Comparison of ENCODE assay signal across 18 cellular contexts in genomic region chr6:3811191-3811590, GRCh38. TPM values are rescaled to one million over a fixed set of nuclear protein-coding genes. Genes with fewer than 3 reads are reported as not detected.
DNase-seq lines count a peak whose midpoint lies in the region; ATAC-seq and TF ChIP-seq lines count a peak whose summit lies in the region.
"Had no signal": no experiment of that assay in that cellular context is flagged by ENCODE, and none has a peak within 500 bp of the region (broad histone marks: within the 10 kb centered on the region; RNA-seq: fewer than 3 reads in every experiment).

No MANE protein-coding gene starts in this region.

- no peak overlapping the region for H3K9ac ChIP-seq in Karpas-422 (ENCODE audit: low read length)

- intact Hi-C loops in Panc1 (cut with micrococcal nuclease; ENCODE audit: unreplicated experiment) (no loop called here), right cardiac atrium (cut with DNase I) (no loop called here)

- in situ Hi-C loops in Panc1 (cut with HindIII; ENCODE audit: low pct_unique_long_range_greater_than_20kb, low sequenced_read_pairs), result loop anchor here (25.0 kb wide), 1 partner anchor 176 kb away; no protein-coding TSS in a partner anchor

- CTCF ChIA-PET in Panc1 (lab: Charles Lee), result no interaction called here
- CTCF ChIA-PET in GM10248 (lab: Yijun Ruan, JAX), result interaction anchor here (1.0 to 1.9 kb wide), 4 partner anchors 15 to 68 kb away, joined by 3 to 4 read pairs (median 4); no protein-coding TSS in a partner anchor

- DNase-seq in Panc1 (ENCODE audit: low read depth, low spot score) (no peak), dermis blood vessel endothelial cell (peak; percentile 26), osteocyte (ENCODE audit: extremely low spot score, unreplicated experiment) (no peak), GM10248 (ENCODE audit: extremely low spot score) (no peak), HPDE6-E6E7 (ENCODE audit: extremely low spot score) (no peak), Karpas-422 (no peak), right cardiac atrium (no peak)
- DNase-seq: CD8-positive, alpha-beta T cell; DMS79 treated with DMSO at 0.1 percent for 48 hours; NCI-H1417 treated with DMSO at 0.1 percent for 48 hours; NCI-H1930; NCI-H2171; NCI-H446; NK-92 treated with Interleukin-12 subunit alpha and Interleukin-12 subunit beta, amount 100 ng/mL, for 24 hours; OCI-M1 had no signal

- POLR2A ChIA-PET in Panc1 (lab: Charles Lee) (no interaction called here), GM10248 (lab: Yijun Ruan, JAX) (no interaction called here)

- H3K36me3 ChIP-seq in Panc1 (ENCODE audit: control insufficient read depth, insufficient read depth, low read length), result no peaks in the 10 kb centered on the region
- no peaks in the 10 kb centered on the region for H3K36me3 ChIP-seq in Karpas-422 (ENCODE audit: insufficient read depth, low read length)

- H3K27me3 Mint-ChIP-seq in osteocyte (ENCODE audit: unreplicated experiment), result no peaks in the 10 kb centered on the region

- H3K4me3 ChIP-seq in Panc1 (ENCODE audit: low read depth in 2 of 2, low read length in 2 of 2) (no peak overlapping the region), Karpas-422 (ENCODE audit: low read length) (no peak overlapping the region), right cardiac atrium (ENCODE audit: low read length) (no peak overlapping the region)
- H3K4me3 ChIP-seq: GM23338 had no signal

- H3K9me3 Mint-ChIP-seq in osteocyte (ENCODE audit: unreplicated experiment), result no peaks in the 10 kb centered on the region
- H3K9me3 Mint-ChIP-seq: CD8-positive, alpha-beta T cell; GM23338 had no signal

- H3K79me2 ChIP-seq in Karpas-422 (ENCODE audit: low read length), result no peaks in the 10 kb centered on the region

- no peaks in the 10 kb centered on the region for H4K20me1 ChIP-seq in Karpas-422 (ENCODE audit: insufficient read depth, low read depth, low read length)

- ATAC-seq in Panc1 (no peak), right cardiac atrium (no peak)
- ATAC-seq: CD8-positive, alpha-beta T cell; GM23338; HepG2 had no signal

- H3K4me1 ChIP-seq in Panc1 (ENCODE audit: control insufficient read depth, insufficient read depth, low read length) (peaks cover 25% of the 10 kb centered on the region), Karpas-422 (ENCODE audit: low read length) (no peaks in the 10 kb centered on the region), right cardiac atrium (ENCODE audit: control insufficient read depth, insufficient read depth, low read length) (peaks cover 13% of the 10 kb centered on the region)

- WGBS in right cardiac atrium, result 62% methylated on average over 2 of the region's 2 CpGs

- BruUV-seq in Panc1 (replicated peaks; lab: Mats Ljungman, UMichigan), result no TSS peak

- peaks cover 72% of the 10 kb centered on the region for H3K4me1 Mint-ChIP-seq in osteocyte (ENCODE audit: unreplicated experiment)

- H2AFZ ChIP-seq in Karpas-422 (ENCODE audit: low read length), result no peak overlapping the region
- H2AFZ ChIP-seq: GM23338 had no signal

- no peak for TF ChIP-seq CTCF in Panc1 (IDR thresholded peaks at IDR 0.05)
- TF ChIP-seq CTCF in osteocyte (IDR thresholded peaks at IDR 0.05), result no peak
- TF ChIP-seq CTCF in GM10248 (IDR thresholded peaks at IDR 0.05; ENCODE audit: control extremely low read depth, extremely low read depth, low read depth, missing control alignments), result no peak

- H3K27me3 ChIP-seq in Panc1 (ENCODE audit: control insufficient read depth, insufficient read depth, low read length), result no peaks in the 10 kb centered on the region
- H3K27me3 ChIP-seq in Karpas-422 (ENCODE audit: low read length), result no peaks in the 10 kb centered on the region
- H3K27me3 ChIP-seq in right cardiac atrium (ENCODE audit: control insufficient read depth, insufficient read depth), result no peaks in the 10 kb centered on the region

- H3K9me3 ChIP-seq in Panc1 (ENCODE audit: control insufficient read depth, insufficient read depth, low read depth, low read length) (no peaks in the 10 kb centered on the region), Karpas-422 (ENCODE audit: low read length) (no peaks in the 10 kb centered on the region), right cardiac atrium (ENCODE audit: control insufficient read depth, low read length) (no peaks in the 10 kb centered on the region)

- H3K4me3 Mint-ChIP-seq in osteocyte (ENCODE audit: unreplicated experiment), result no peak overlapping the region
- H3K4me3 Mint-ChIP-seq: CD8-positive, alpha-beta T cell; GM23338 had no signal

- H3K27ac ChIP-seq in Panc1 (ENCODE audit: low read length) (peak overlapping the region; percentile 31; the same call in 1 of the 2 replicates), Karpas-422 (ENCODE audit: low read length) (no peak overlapping the region), right cardiac atrium (ENCODE audit: low read length) (no peak overlapping the region)

- H3K4me2 ChIP-seq in Karpas-422 (ENCODE audit: low read depth, low read length, poor library complexity, severe bottlenecking), result no peak overlapping the region
- H3K4me2 ChIP-seq: GM23338 had no signal

- no peaks in the 10 kb centered on the region for H3K9me2 ChIP-seq in Karpas-422 (replicated peaks; ENCODE audit: insufficient read depth, low read length)

- H3K36me3 Mint-ChIP-seq in osteocyte (ENCODE audit: unreplicated experiment), result no peaks in the 10 kb centered on the region
- H3K36me3 Mint-ChIP-seq: CD8-positive, alpha-beta T cell had no signal

- peak overlapping the region; percentile 54 for H3K27ac Mint-ChIP-seq in osteocyte (ENCODE audit: unreplicated experiment)
- H3K27ac Mint-ChIP-seq: CD8-positive, alpha-beta T cell; GM23338 had no signal

RNA-seq across cellular contexts. Expression of gene FAM50B, which starts 38.0 kb away (rescaled TPM):
- total RNA-seq in Panc1 (2021; ENCODE audit: unreplicated experiment), result not detected
- polyA plus RNA-seq in Panc1 (2012; ENCODE audit: insufficient read length), result not detected
- 8.6 and 10.0 TPM in 2 replicates for total RNA-seq in dermis blood vessel endothelial cell
- total RNA-seq in osteocyte, result 0.37 and 0.70 TPM in 2 replicates
- 0.48 TPM in 1 of 2 replicates, not detected in the other for total RNA-seq in Karpas-422 (2014; rRNA removed; shearing (Covaris generic); ENCODE audit: low replicate concordance)
- total RNA-seq in right cardiac atrium, result 10 to 100 TPM; 14.0 to 25.3 (median 23.9) TPM
- polyA plus RNA-seq in right cardiac atrium, result 18.4 TPM
- total RNA-seq: G401, HepG2 had no signal

RNA-seq across cellular contexts. Expression of gene PXDC1, which starts 59.7 kb away (rescaled TPM):
- total RNA-seq in Panc1 (2021; ENCODE audit: unreplicated experiment) (36.2 TPM), dermis blood vessel endothelial cell (61.5 and 135 TPM in 2 replicates), osteocyte (129 and 131 TPM in 2 replicates), right cardiac atrium (10 to 100 TPM; 18.9 to 43.9 (median 24.1) TPM)
- polyA plus RNA-seq in Panc1 (2012; ENCODE audit: insufficient read length), result 29.3 TPM
- total RNA-seq in Karpas-422 (2014; rRNA removed; shearing (Covaris generic); ENCODE audit: low replicate concordance), result not detected in 2 replicates
- polyA plus RNA-seq in right cardiac atrium, result 23.7 TPM

Comparison
In these comparisons a context has a peak if more than half of its experiments do, and no peak if none do; other contexts are left out.
1. RNA of gene PXDC1, which starts 59.7 kb away (total RNA-seq): 61.5 to 135 TPM in dermis blood vessel endothelial cell, 129 to 131 TPM in osteocyte, 36.2 TPM in Panc1 (single experiment) and 18.9 to 43.9 TPM in right cardiac atrium; not detected in Karpas-422; every median in the first group is over 10 times any median in the second.